ENCODE assay signal across 1 cellular context in the genomic region with DNA sequence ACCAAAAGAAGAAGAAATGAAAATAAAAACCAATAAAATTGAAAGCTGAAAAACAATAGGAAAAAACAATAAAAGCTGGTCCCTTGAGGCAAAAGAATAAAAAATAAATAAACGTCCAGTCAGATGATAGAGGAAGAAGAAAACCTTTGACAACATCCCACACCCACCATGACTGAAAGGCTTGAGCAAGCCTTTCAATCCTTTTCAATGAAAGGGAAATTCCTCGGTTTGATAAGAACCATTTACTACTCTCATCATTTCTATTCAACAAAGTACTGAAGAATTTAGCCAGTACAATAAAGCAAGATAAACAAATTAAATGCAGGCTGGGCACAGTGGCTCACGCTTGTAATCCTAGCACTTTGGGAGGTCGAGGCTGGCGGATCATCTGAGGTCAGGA.
TF ChIP-seq lines count a peak whose summit lies in the region.

No MANE protein-coding gene starts in this region.

TF ChIP-seq in GM12878, 131 proteins besides CTCF, POLR2A, EP300 and RAD21:
- TF ChIP-seq ATF7 (IDR thresholded peaks at IDR 0.05; ENCODE audit: low read depth) = no peak
- TF ChIP-seq PAX5 (IDR thresholded peaks at IDR 0.05; ENCODE audit: borderline replicate concordance, low read depth, low read length) = no peak
- no peak for TF ChIP-seq NR2C2 (IDR thresholded peaks at IDR 0.05; ENCODE audit: borderline replicate concordance, control insufficient read depth, insufficient read length, low read depth)
- no peak for TF ChIP-seq SIX5 (IDR thresholded peaks at IDR 0.05; ENCODE audit: low read depth, low read length, severe bottlenecking)
- no peak for TF ChIP-seq POLR2AphosphoS2 (IDR thresholded peaks at IDR 0.05; ENCODE audit: low read depth, low read length)
- TF ChIP-seq TAF1 (IDR thresholded peaks at IDR 0.05; ENCODE audit: borderline replicate concordance, low read depth, low read length) = no peak
- no peak for TF ChIP-seq TCF12 (IDR thresholded peaks at IDR 0.05; ENCODE audit: low read depth, low read length)
- no peak for TF ChIP-seq NFYA (IDR thresholded peaks at IDR 0.05; ENCODE audit: borderline replicate concordance, low read depth, low read length)
- no peak for TF ChIP-seq SUPT20H (IDR thresholded peaks at IDR 0.05; ENCODE audit: borderline replicate concordance, control insufficient read depth, low read depth, low read length)
- TF ChIP-seq POU2F2 (IDR thresholded peaks at IDR 0.05; ENCODE audit: borderline replicate concordance, low read depth, low read length) = no peak
- no peak for TF ChIP-seq HDAC6 (IDR thresholded peaks at IDR 0.05; ENCODE audit: unreplicated experiment)
- TF ChIP-seq ZNF217 (IDR thresholded peaks at IDR 0.05) = no peak
- no peak for TF ChIP-seq GABPA (IDR thresholded peaks at IDR 0.05; ENCODE audit: low read depth)
- no peak for TF ChIP-seq WRNIP1 (IDR thresholded peaks at IDR 0.05; ENCODE audit: borderline replicate concordance, low read depth, low read length)
- TF ChIP-seq TARDBP (IDR thresholded peaks at IDR 0.05; ENCODE audit: borderline replicate concordance) = no peak
- no peak for TF ChIP-seq SUZ12 (IDR thresholded peaks at IDR 0.05; ENCODE audit: unreplicated experiment)
- no peak for TF ChIP-seq SREBF2 (IDR thresholded peaks at IDR 0.05; ENCODE audit: low read length)
